Comparison of ENCODE assay signal across 10 cellular contexts in the genomic region with DNA sequence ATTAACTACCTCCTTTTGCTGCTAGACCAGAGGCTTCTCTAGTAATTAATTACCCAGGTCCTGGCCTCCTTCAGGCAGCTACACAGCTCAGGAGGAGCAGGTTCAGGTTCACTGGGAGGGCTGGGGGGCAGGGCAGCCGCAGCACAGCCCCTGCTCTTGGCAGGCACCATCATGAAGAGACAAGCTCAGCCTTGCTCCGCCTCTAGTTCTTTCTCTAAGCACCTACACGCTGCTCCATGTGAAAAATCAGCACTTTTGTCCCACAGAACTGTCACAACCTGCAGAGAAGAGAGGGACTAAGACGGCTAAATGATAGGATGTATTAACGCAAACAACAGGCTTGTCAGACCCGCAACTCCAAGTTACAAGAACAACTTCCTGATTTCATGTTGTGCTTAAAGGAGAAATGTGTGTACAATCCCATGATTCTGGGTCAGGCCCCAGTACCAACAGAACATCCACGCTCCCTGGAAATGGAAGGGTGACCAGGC. TPM values are rescaled to one million over a fixed set of nuclear protein-coding genes. Genes with fewer than 3 reads are reported as not detected.
DNase-seq lines count a peak whose midpoint lies in the region; ATAC-seq and TF ChIP-seq lines count a peak whose summit lies in the region.
"Had no signal": no experiment of that assay in that cellular context is flagged by ENCODE, and none has a peak within 500 bp of the region (broad histone marks: within the 10 kb centered on the region; RNA-seq: fewer than 3 reads in every experiment).

No MANE protein-coding gene starts in this region.

- no peak overlapping the region for H3K4me3 ChIP-seq in SU-DHL-6 (ENCODE audit: insufficient read depth, low read length, poor library complexity, severe bottlenecking)

- intact Hi-C loops in natural killer cell (cut with micrococcal nuclease), result no loop called here

- H4K20me1 ChIP-seq in SU-DHL-6 (ENCODE audit: low read depth, low read length), result peaks cover 4% of the 10 kb centered on the region; the same call in 1 of the 2 replicates

- H3K4me3 Mint-ChIP-seq in natural killer cell, result no peak overlapping the region
- no peak overlapping the region for H3K4me3 Mint-ChIP-seq in natural killer cell treated with Interleukin-12 subunit alpha and Interleukin-12 subunit beta and Interleukin-15 and Interleukin-18, amount 100 ng/mL, for 72 hours
- H3K4me3 Mint-ChIP-seq: activated CD8-positive, alpha-beta memory T cell treated with anti-CD3 and anti-CD28 coated beads, Interleukin-2, amount 10 ng/mL, durations not matched to agents 7 days and 5 days had no signal

- no peaks in the 10 kb centered on the region for H3K9me2 ChIP-seq in SU-DHL-6 (replicated peaks; ENCODE audit: insufficient read depth, low read length)

- no peak overlapping the region for H2AFZ ChIP-seq in SU-DHL-6 (ENCODE audit: low read depth, low read length, severe bottlenecking)

- H3K9me3 Mint-ChIP-seq in natural killer cell, result no peaks in the 10 kb centered on the region
- H3K9me3 Mint-ChIP-seq in natural killer cell treated with Interleukin-12 subunit alpha and Interleukin-12 subunit beta and Interleukin-15 and Interleukin-18, amount 100 ng/mL, for 72 hours, result no peaks in the 10 kb centered on the region

- H3K9ac ChIP-seq in SU-DHL-6 (ENCODE audit: low read length), result no peak overlapping the region

- peaks cover 44% of the 10 kb centered on the region for H3F3A ChIP-seq in SU-DHL-6 (ENCODE audit: insufficient read depth)

- TF ChIP-seq CTCF in natural killer cell (IDR thresholded peaks at IDR 0.05) (no peak), SU-DHL-6 (IDR thresholded peaks at IDR 0.05; ENCODE audit: insufficient read depth, low read length, poor library complexity, severe bottlenecking) (no peak)

- no peak for DNase-seq in natural killer cell
- no peak for DNase-seq in natural killer cell treated with Interleukin-12 subunit alpha and Interleukin-12 subunit beta and Interleukin-15 and Interleukin-18, amount 100 ng/mL, for 72 hours (ENCODE audit: low spot score)
- DNase-seq in kidney glomerular epithelial cell (lab: John Stamatoyannopoulos, UW), result peak; percentile 49
- DNase-seq in activated CD4-positive, CD25-positive, alpha-beta regulatory T cell (lab: John Stamatoyannopoulos, UW), result no peak
- no peak for DNase-seq in activated CD4-positive, CD25-positive, alpha-beta regulatory T cell treated with anti-CD3 and anti-CD28 coated beads, Interleukin-2, amount 50 U/mL, for 72 hours
- DNase-seq: activated CD8-positive, alpha-beta memory T cell treated with anti-CD3 and anti-CD28 coated beads, Interleukin-2, amount 10 ng/mL, durations not matched to agents 7 days and 5 days; NCI-H1436 treated with DMSO at 0.1 percent for 48 hours had no signal

- peak overlapping the region; percentile 61 for H3K27ac ChIP-seq in SU-DHL-6 (ENCODE audit: low read depth, low read length)

- ATAC-seq in natural killer cell (no peak), HG02610 (IDR thresholded peaks at IDR 0.05; ENCODE audit: unreplicated experiment) (no peak), GM18858 (IDR thresholded peaks at IDR 0.05; ENCODE audit: unreplicated experiment) (no peak)
- ATAC-seq in natural killer cell treated with Interleukin-12 subunit alpha and Interleukin-12 subunit beta and Interleukin-15 and Interleukin-18, amount 100 ng/mL, for 72 hours, result no peak
- ATAC-seq: activated CD8-positive, alpha-beta memory T cell treated with anti-CD3 and anti-CD28 coated beads, Interleukin-2, amount 10 ng/mL, durations not matched to agents 7 days and 5 days had no signal

- peaks cover 96% of the 10 kb centered on the region for H3K79me2 ChIP-seq in SU-DHL-6 (ENCODE audit: insufficient read depth, low read length)

- H3K9me3 ChIP-seq in SU-DHL-6 (ENCODE audit: insufficient read depth, low read length), result no peaks in the 10 kb centered on the region

- peak overlapping the region; percentile 19 to 46 for H3K27ac Mint-ChIP-seq in natural killer cell
- no peak overlapping the region for H3K27ac Mint-ChIP-seq in natural killer cell treated with Interleukin-12 subunit alpha and Interleukin-12 subunit beta and Interleukin-15 and Interleukin-18, amount 100 ng/mL, for 72 hours
- H3K27ac Mint-ChIP-seq: activated CD8-positive, alpha-beta memory T cell treated with anti-CD3 and anti-CD28 coated beads, Interleukin-2, amount 10 ng/mL, durations not matched to agents 7 days and 5 days had no signal

- H3K4me1 Mint-ChIP-seq in natural killer cell, result peaks cover 61 to 66% of the 10 kb centered on the region in 2 donors
- peaks cover 41 to 47% of the 10 kb centered on the region in 2 donors for H3K4me1 Mint-ChIP-seq in natural killer cell treated with Interleukin-12 subunit alpha and Interleukin-12 subunit beta and Interleukin-15 and Interleukin-18, amount 100 ng/mL, for 72 hours (ENCODE audit: low read depth in 2 of 2)

- no peaks in the 10 kb centered on the region for H3K27me3 Mint-ChIP-seq in natural killer cell (ENCODE audit: low read depth in 2 of 2)
- no peaks in the 10 kb centered on the region for H3K27me3 Mint-ChIP-seq in natural killer cell treated with Interleukin-12 subunit alpha and Interleukin-12 subunit beta and Interleukin-15 and Interleukin-18, amount 100 ng/mL, for 72 hours
- H3K27me3 Mint-ChIP-seq: activated CD8-positive, alpha-beta memory T cell treated with anti-CD3 and anti-CD28 coated beads, Interleukin-2, amount 10 ng/mL, durations not matched to agents 7 days and 5 days had no signal

- H3K36me3 Mint-ChIP-seq in natural killer cell, result no peaks in the 10 kb centered on the region
- peaks cover 8% of the 10 kb centered on the region for H3K36me3 Mint-ChIP-seq in natural killer cell treated with Interleukin-12 subunit alpha and Interleukin-12 subunit beta and Interleukin-15 and Interleukin-18, amount 100 ng/mL, for 72 hours

- H3K4me2 ChIP-seq in SU-DHL-6 (ENCODE audit: low read depth, low read length, poor library complexity, severe bottlenecking), result peak overlapping the region; percentile 11

- no peaks in the 10 kb centered on the region for H3K27me3 ChIP-seq in SU-DHL-6 (ENCODE audit: low read length)

- no peaks in the 10 kb centered on the region for H3K36me3 ChIP-seq in SU-DHL-6 (ENCODE audit: low read length)

RNA-seq across cellular contexts. Expression of gene GRB2, which starts 53.4 kb away (rescaled TPM):
- total RNA-seq in natural killer cell, result 100 to 1,000 TPM; 115 to 142 (median 116) TPM
- 100 to 1,000 TPM; 198 to 235 TPM for total RNA-seq in natural killer cell treated with Interleukin-12 subunit alpha and Interleukin-12 subunit beta and Interleukin-15 and Interleukin-18, amount 100 ng/mL, for 72 hours

Comparison
In these comparisons a context has a peak if more than half of its experiments do, and no peak if none do; other contexts are left out.
1. H3K27ac Mint-ChIP-seq: peak in natural killer cell (2 of 2); none in natural killer cell treated with Interleukin-12 subunit alpha and Interleukin-12 subunit beta and Interleukin-15 and Interleukin-18, amount 100 ng/mL, for 72 hours (0 of 2).